Comparison of ENCODE assay signal across 28 cellular contexts in the genomic region with DNA sequence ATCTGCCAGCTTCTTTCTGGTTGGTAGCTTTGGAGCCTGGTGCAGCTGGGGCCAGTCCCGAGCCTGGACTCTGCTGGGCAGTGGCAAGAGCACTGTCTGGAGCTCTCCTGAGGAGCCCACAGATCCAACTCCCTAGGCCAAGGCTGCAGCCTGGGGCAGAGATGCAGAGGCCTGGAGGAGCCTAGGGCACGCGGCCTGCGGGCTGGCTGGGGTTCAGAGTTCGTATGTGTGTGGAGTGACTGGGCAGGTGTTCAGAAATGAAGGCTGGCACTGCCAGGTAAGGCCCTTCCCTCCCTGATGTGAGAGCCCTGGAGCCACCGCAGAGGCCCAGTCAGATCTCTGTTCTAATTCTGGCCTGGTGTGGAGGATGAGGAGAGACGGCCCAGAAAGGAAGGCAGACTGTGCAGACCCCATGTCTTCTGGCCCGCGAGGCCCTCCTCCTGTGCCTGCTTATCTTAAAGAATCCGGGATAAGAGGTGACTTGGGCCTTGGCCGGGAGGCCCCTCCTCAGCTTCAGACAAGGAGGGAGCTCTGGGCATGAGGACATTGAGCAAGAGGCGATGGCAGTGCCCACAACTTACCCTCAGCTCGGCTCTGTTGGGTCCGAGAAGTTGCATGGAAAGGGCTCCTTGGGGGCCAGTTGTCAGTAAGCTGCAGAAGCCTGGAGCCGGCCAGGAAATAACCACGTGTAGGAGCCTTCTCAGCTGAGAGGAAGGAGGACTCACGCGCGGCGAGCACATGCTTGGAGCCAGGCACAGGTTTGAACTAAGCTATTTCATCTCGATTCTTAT.
"Had no signal": no experiment of that assay in that cellular context is flagged by ENCODE, and none has a peak within 500 bp of the region (broad histone marks: within the 10 kb centered on the region; RNA-seq: fewer than 3 reads in every experiment).

No MANE protein-coding gene starts in this region.

- H3K27ac Mint-ChIP-seq: activated B cell treated with CpG ODN at 0.5 μM for 24 hours; activated CD4-positive, alpha-beta memory T cell treated with anti-CD3 and anti-CD28 coated beads for 36 hours; activated naive CD4-positive, alpha-beta T cell treated with anti-CD3 and anti-CD28 coated beads, Interleukin-2, amount 10 ng/mL, durations not matched to agents 7 days and 5 days; activated naive CD8-positive, alpha-beta T cell; activated naive CD8-positive, alpha-beta T cell treated with anti-CD3 and anti-CD28 coated beads, Interleukin-2, amount 50 U/mL, for 24 hours had no signal

- H3K4me3 Mint-ChIP-seq: activated B cell treated with CpG ODN at 0.5 μM for 24 hours; activated CD4-positive, alpha-beta memory T cell treated with anti-CD3 and anti-CD28 coated beads for 36 hours; activated naive CD4-positive, alpha-beta T cell treated with anti-CD3 and anti-CD28 coated beads, Interleukin-2, amount 10 ng/mL, durations not matched to agents 7 days and 5 days; activated naive CD8-positive, alpha-beta T cell; activated naive CD8-positive, alpha-beta T cell treated with anti-CD3 and anti-CD28 coated beads, Interleukin-2, amount 50 U/mL, for 24 hours; brain had no signal

- DNase-seq: activated B cell treated with CpG ODN at 0.5 μM for 24 hours; activated CD4-positive, alpha-beta T cell treated with anti-CD3 and anti-CD28 coated beads for 4 hours; activated CD4-positive, alpha-beta T cell treated with anti-CD3 and anti-CD28 coated beads, Interleukin-2, amount 50 U/mL, for 1 hour; activated CD4-positive, CD25-positive, alpha-beta regulatory T cell treated with anti-CD3 and anti-CD28 coated beads, Interleukin-2, amount 50 U/mL, for 72 hours; activated CD8-positive, alpha-beta memory T cell treated with anti-CD3 and anti-CD28 coated beads, Interleukin-2, amount 50 U/mL, for 48 hours; activated effector memory CD4-positive, alpha-beta T cell treated with Interleukin-2 at 50 U/mL for 16 hours; activated naive CD4-positive, alpha-beta T cell treated with anti-CD3 and anti-CD28 coated beads, Interleukin-2, amount 10 ng/mL, durations not matched to agents 7 days and 5 days; activated naive CD8-positive, alpha-beta T cell treated with anti-CD3 and anti-CD28 coated beads, Interleukin-2, amount 50 U/mL, for 24 hours; anterior cingulate cortex; Karpas-422; KBM-7; NCI-H1105; NCI-H1417 treated with DMSO at 0.1 percent for 48 hours; NCI-H1930; NCI-H2081 treated with DMSO at 0.1 percent for 48 hours; NCI-H226; NCI-H524 treated with DMSO at 0.1 percent for 48 hours; SIG-M5; SW 1271; T-helper 1 cell; T-helper 9 cell had no signal

- H3K4me1 Mint-ChIP-seq: activated B cell treated with CpG ODN at 0.5 μM for 24 hours; activated naive CD4-positive, alpha-beta T cell treated with anti-CD3 and anti-CD28 coated beads, Interleukin-2, amount 10 ng/mL, durations not matched to agents 7 days and 5 days; activated naive CD8-positive, alpha-beta T cell treated with anti-CD3 and anti-CD28 coated beads, Interleukin-2, amount 50 U/mL, for 24 hours had no signal

- H3K4me1 ChIP-seq: Peyer's patch had no signal

- H3K36me3 ChIP-seq: Peyer's patch had no signal

- H3K27me3 ChIP-seq: Peyer's patch had no signal

- H3K9me3 Mint-ChIP-seq: activated B cell treated with CpG ODN at 0.5 μM for 24 hours; activated CD4-positive, alpha-beta memory T cell treated with anti-CD3 and anti-CD28 coated beads for 36 hours; activated naive CD4-positive, alpha-beta T cell treated with anti-CD3 and anti-CD28 coated beads, Interleukin-2, amount 10 ng/mL, durations not matched to agents 7 days and 5 days; activated naive CD8-positive, alpha-beta T cell treated with anti-CD3 and anti-CD28 coated beads, Interleukin-2, amount 50 U/mL, for 24 hours had no signal

- H3K4me3 ChIP-seq: Peyer's patch had no signal

- H3K36me3 Mint-ChIP-seq: activated CD4-positive, alpha-beta memory T cell treated with anti-CD3 and anti-CD28 coated beads for 36 hours; activated naive CD4-positive, alpha-beta T cell treated with anti-CD3 and anti-CD28 coated beads, Interleukin-2, amount 10 ng/mL, durations not matched to agents 7 days and 5 days; activated naive CD8-positive, alpha-beta T cell; brain had no signal

- H3K27ac ChIP-seq: Peyer's patch, RWPE1, VCaP had no signal

- H3K9me3 ChIP-seq: Peyer's patch had no signal

- ATAC-seq: activated naive CD8-positive, alpha-beta T cell treated with anti-CD3 and anti-CD28 coated beads, Interleukin-2, amount 50 U/mL, for 24 hours; Right ventricle myocardium inferior had no signal
